ENCODE assay signal across 21 cellular contexts in genomic region chr6:16592550-16592892, GRCh38.
DNase-seq lines count a peak whose midpoint lies in the region; ATAC-seq, FAIRE-seq and TF ChIP-seq lines count a peak whose summit lies in the region.
"Had no signal": no experiment of that assay in that cellular context is flagged by ENCODE, and none has a peak within 500 bp of the region (broad histone marks: within the 10 kb centered on the region; RNA-seq: fewer than 3 reads in every experiment).

No MANE protein-coding gene starts in this region.

- H3K27me3 ChIP-seq in skeletal muscle tissue (ENCODE audit: control insufficient read depth in 3 of 3, insufficient read depth in 3 of 3, low read length in 3 of 3) = no peaks in the 10 kb centered on the region
- H3K27me3 ChIP-seq: pancreas, upper lobe of left lung had no signal

- peaks cover 33% of the 10 kb centered on the region for H3K36me3 Mint-ChIP-seq in activated naive CD8-positive, alpha-beta T cell treated with anti-CD3 and anti-CD28 coated beads for 36 hours

- H3K9ac ChIP-seq in skeletal muscle tissue (ENCODE audit: low read depth in 1 of 3, low read length in 3 of 3) = no peak overlapping the region

- H3K9me3 Mint-ChIP-seq in activated naive CD8-positive, alpha-beta T cell treated with anti-CD3 and anti-CD28 coated beads for 36 hours = peaks cover 3% of the 10 kb centered on the region
- H3K9me3 Mint-ChIP-seq: CD8-positive, alpha-beta memory T cell; endodermal cell; GM23338 had no signal

- H3K27ac ChIP-seq in skeletal muscle tissue (ENCODE audit: low read depth, low read length) = peak overlapping the region; percentile 10
- H3K27ac ChIP-seq: coronary artery, pancreas had no signal

- DNase-seq in CD1c-positive myeloid dendritic cell (ENCODE audit: extremely low spot score) (peak; percentile 24), GM12891 (ENCODE audit: insufficient read length, low spot score) (no peak)
- peak; percentile 8 for DNase-seq in activated naive CD8-positive, alpha-beta T cell treated with anti-CD3 and anti-CD28 coated beads for 36 hours
- DNase-seq: activated CD4-positive, alpha-beta T cell treated with anti-CD3 and anti-CD28 coated beads for 4 hours; CD8-positive, alpha-beta memory T cell; DMS153; endodermal cell; left ventricle myocardium superior; naive thymus-derived CD8-positive, alpha-beta T cell; NCI-H187 treated with DMSO at 0.1 percent for 48 hours; NCI-H69; pancreas; upper lobe of left lung had no signal

- no peak for TF ChIP-seq POLR2A in GM12891 (IDR thresholded peaks at IDR 0.05; ENCODE audit: low read depth, low read length)

- peak; percentile 64 for FAIRE-seq in GM12891 (lab: Jason Lieb, UNC)
- FAIRE-seq: islet of Langerhans, pancreas had no signal

- ATAC-seq in HG03045 (IDR thresholded peaks at IDR 0.05; ENCODE audit: unreplicated experiment) = no peak
- no peak for ATAC-seq in HG03280 (IDR thresholded peaks at IDR 0.05; ENCODE audit: unreplicated experiment)
- ATAC-seq in GM19023 (IDR thresholded peaks at IDR 0.05; ENCODE audit: unreplicated experiment) = no peak
- ATAC-seq in GM21367 (IDR thresholded peaks at IDR 0.05; ENCODE audit: unreplicated experiment) = no peak
- ATAC-seq: GM23338; left ventricle myocardium superior; naive thymus-derived CD8-positive, alpha-beta T cell had no signal

- H3K27ac Mint-ChIP-seq in activated naive CD8-positive, alpha-beta T cell treated with anti-CD3 and anti-CD28 coated beads for 36 hours = peak overlapping the region; percentile 93
- H3K27ac Mint-ChIP-seq: endodermal cell, GM23338 had no signal

- peaks cover 19% of the 10 kb centered on the region for H3K4me1 Mint-ChIP-seq in activated naive CD8-positive, alpha-beta T cell treated with anti-CD3 and anti-CD28 coated beads for 36 hours

- H3K9me3 ChIP-seq in skeletal muscle tissue (ENCODE audit: control insufficient read depth in 3 of 3, low read length in 3 of 3) = no peaks in the 10 kb centered on the region
- H3K9me3 ChIP-seq: pancreas, upper lobe of left lung had no signal

- no peak overlapping the region for H3K4me3 ChIP-seq in skeletal muscle tissue (ENCODE audit: low read length in 3 of 3)
- H3K4me3 ChIP-seq: coronary artery, GM23338, pancreas, upper lobe of left lung had no signal

- no peaks in the 10 kb centered on the region for H3K27me3 Mint-ChIP-seq in activated naive CD8-positive, alpha-beta T cell treated with anti-CD3 and anti-CD28 coated beads for 36 hours
- H3K27me3 Mint-ChIP-seq: CD8-positive, alpha-beta memory T cell; naive thymus-derived CD8-positive, alpha-beta T cell had no signal

- H3K4me1 ChIP-seq in skeletal muscle tissue (ENCODE audit: control insufficient read depth in 3 of 3, insufficient read depth in 3 of 3, low read length in 3 of 3) = no peaks in the 10 kb centered on the region
- H3K4me1 ChIP-seq: pancreas had no signal

- H3K4me3 Mint-ChIP-seq in activated naive CD8-positive, alpha-beta T cell treated with anti-CD3 and anti-CD28 coated beads for 36 hours = peak overlapping the region; percentile 29
- H3K4me3 Mint-ChIP-seq: CD8-positive, alpha-beta memory T cell; endodermal cell; GM23338; naive thymus-derived CD8-positive, alpha-beta T cell had no signal

- H3K36me3 ChIP-seq in skeletal muscle tissue (ENCODE audit: control insufficient read depth in 3 of 3, insufficient read depth in 3 of 3, low read length in 3 of 3) = no peaks in the 10 kb centered on the region
- H3K36me3 ChIP-seq: pancreas, upper lobe of left lung had no signal

TF ChIP-seq in GM12891, 5 proteins besides CTCF, POLR2A, EP300 and RAD21:
- TF ChIP-seq POLR2AphosphoS5 (IDR thresholded peaks at IDR 0.05; ENCODE audit: low read depth, low read length) (no peak), PAX5 (IDR thresholded peaks at IDR 0.05; ENCODE audit: insufficient read depth, low read length, severe bottlenecking) (no peak), TAF1 (IDR thresholded peaks at IDR 0.05; ENCODE audit: low read depth, low read length) (no peak), POU2F2 (IDR thresholded peaks at IDR 0.05; ENCODE audit: low read depth, low read length) (no peak), SPI1 (IDR thresholded peaks at IDR 0.05; ENCODE audit: low read depth, low read length) (no peak)
